In the genomic region with DNA sequence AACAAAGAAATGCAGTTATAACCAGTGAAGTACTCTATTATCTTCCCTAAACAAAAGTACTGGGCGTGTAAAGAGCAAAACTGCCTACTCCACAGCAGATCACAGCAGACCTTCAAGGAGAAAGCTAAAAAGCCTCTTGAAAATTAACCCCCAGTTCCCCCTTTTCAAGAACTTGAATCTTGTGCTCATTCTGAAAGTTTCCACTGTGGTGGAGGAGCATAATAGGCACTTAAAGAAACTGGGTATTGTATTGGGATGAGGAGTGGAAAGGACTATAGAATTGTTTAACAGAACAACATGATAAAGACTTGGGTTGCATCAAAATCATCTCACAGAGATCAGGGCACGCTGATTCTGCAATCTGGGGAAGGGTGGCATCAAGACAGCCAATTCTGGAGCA, we compare ENCODE assay signal across 8 cellular contexts. TPM values are rescaled to one million over a fixed set of nuclear protein-coding genes. Genes with fewer than 3 reads are reported as not detected.
DNase-seq lines count a peak whose midpoint lies in the region; FAIRE-seq and TF ChIP-seq lines count a peak whose summit lies in the region.

No MANE protein-coding gene starts in this region.

- no peak for FAIRE-seq in bronchial epithelial cell (lab: Jason Lieb, UNC)

- peak overlapping the region in 2 of 3 donors; percentile 87 to 99 for H3K27ac Mint-ChIP-seq in IgD-negative memory B cell

- TF ChIP-seq CTCF in AG09309 (IDR thresholded peaks at IDR 0.05; ENCODE audit: control insufficient read depth, insufficient read depth, low read depth, low read length, missing control alignments) (no peak), bronchial epithelial cell (IDR thresholded peaks at IDR 0.05; ENCODE audit: insufficient read depth, low read length, severe bottlenecking) (no peak)

- H3K9me3 Mint-ChIP-seq in IgD-negative memory B cell, result no peaks in the 10 kb centered on the region

- H3K4me1 ChIP-seq in muscle layer of duodenum (ENCODE audit: control insufficient read depth in 1 of 2, insufficient read depth in 2 of 2, low read length in 2 of 2), result peaks cover 6 to 31% of the 10 kb centered on the region in 2 donors

- no peak for DNase-seq in AG09309 (ENCODE audit: low read depth)
- no peak for DNase-seq in bronchial epithelial cell (ENCODE audit: low read depth)
- no peak for DNase-seq in midbrain (lab: John Stamatoyannopoulos, UW)
- DNase-seq in NCI-H1436 (lab: John Stamatoyannopoulos, UW), result no peak
- no peak for DNase-seq in activated effector memory CD4-positive, alpha-beta T cell treated with Interleukin-2 at 50 U/mL for 16 hours
- DNase-seq in middle frontal gyrus (ENCODE audit: extremely low spot score, low spot score), result no peak

- peaks cover 24 to 30% (median 29%) of the 10 kb centered on the region in 3 donors for H3K4me1 Mint-ChIP-seq in IgD-negative memory B cell

- no peaks in the 10 kb centered on the region for H3K36me3 ChIP-seq in bronchial epithelial cell (ENCODE audit: control insufficient read depth, insufficient read depth, low read length)
- peaks cover 0 to 10% of the 10 kb centered on the region in 2 donors for H3K36me3 ChIP-seq in muscle layer of duodenum (ENCODE audit: control insufficient read depth in 1 of 2, insufficient read depth in 2 of 2, low read length in 2 of 2)

- H3K27me3 Mint-ChIP-seq in IgD-negative memory B cell, result no peaks in the 10 kb centered on the region

- H3K27me3 ChIP-seq in bronchial epithelial cell (ENCODE audit: control insufficient read depth, insufficient read depth, low read length) (no peaks in the 10 kb centered on the region), muscle layer of duodenum (ENCODE audit: low read depth, low read length) (no peaks in the 10 kb centered on the region)

- peak overlapping the region; percentile 42 to 98 (median 94) for H3K4me3 Mint-ChIP-seq in IgD-negative memory B cell

- no peaks in the 10 kb centered on the region for H3K9me3 ChIP-seq in muscle layer of duodenum (ENCODE audit: control insufficient read depth in 1 of 2, low read length in 2 of 2)

- H3K27ac ChIP-seq in muscle layer of duodenum (ENCODE audit: low read length), result peak overlapping the region; percentile 99

- H3K4me3 ChIP-seq in AG09309 (ENCODE audit: control insufficient read depth, low read depth, low read length), result peak overlapping the region; percentile 90
- peak overlapping the region; percentile 61 for H3K4me3 ChIP-seq in bronchial epithelial cell (ENCODE audit: low read depth, low read length)
- peak overlapping the region; percentile 80 to 85 for H3K4me3 ChIP-seq in muscle layer of duodenum (ENCODE audit: low read depth in 1 of 2, low read length in 2 of 2)

- peaks cover 2% of the 10 kb centered on the region for H3K36me3 Mint-ChIP-seq in IgD-negative memory B cell

RNA-seq across cellular contexts. Expression of a gene that starts 2.0 kb away (rescaled TPM):
- 7.7 TPM for polyA plus RNA-seq in IgD-negative memory B cell
- total RNA-seq in bronchial epithelial cell, result 14.2 and 19.2 TPM in 2 replicates

RNA-seq across cellular contexts. Expression of a gene that starts 51.1 kb away (rescaled TPM):
- polyA plus RNA-seq in IgD-negative memory B cell, result not detected
- total RNA-seq in bronchial epithelial cell, result not detected in 2 replicates
